9 cellular contexts compared by ENCODE assay signal in the genomic region with DNA sequence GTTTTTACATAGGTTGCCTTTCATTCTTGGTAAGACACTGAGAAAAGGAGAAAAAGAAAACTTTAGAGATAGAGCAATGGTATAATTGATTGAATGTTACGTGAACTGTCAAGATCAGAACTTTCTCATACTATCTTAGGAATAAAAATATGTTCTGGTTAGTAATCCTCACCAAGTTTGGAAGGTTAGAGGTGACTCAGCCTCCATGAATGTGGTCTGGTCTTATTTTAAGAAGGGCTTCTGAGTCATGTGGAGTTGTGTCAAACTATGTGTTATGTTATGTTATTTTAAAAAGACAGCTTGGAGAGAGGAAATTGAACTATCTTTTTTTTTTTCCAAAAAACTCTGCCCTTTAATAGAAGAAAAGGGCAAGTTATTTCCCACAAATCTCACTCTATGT.
DNase-seq lines count a peak whose midpoint lies in the region; ATAC-seq and TF ChIP-seq lines count a peak whose summit lies in the region.
"Had no signal": no experiment of that assay in that cellular context is flagged by ENCODE, and none has a peak within 500 bp of the region (broad histone marks: within the 10 kb centered on the region; RNA-seq: fewer than 3 reads in every experiment).

No MANE protein-coding gene starts in this region.

- H3K27ac Mint-ChIP-seq in CD4-positive, alpha-beta T cell = no peak overlapping the region

- no peak overlapping the region for H3K4me3 Mint-ChIP-seq in CD4-positive, alpha-beta T cell

- no peaks in the 10 kb centered on the region for H3K27me3 ChIP-seq in lower lobe of right lung (ENCODE audit: low read depth)
- H3K27me3 ChIP-seq in CD4-positive, alpha-beta T cell (ENCODE audit: control insufficient read depth, insufficient read depth, low read length) = no peaks in the 10 kb centered on the region

- CTCF ChIA-PET in CD4-positive, alpha-beta T cell (lab: Charles Lee) = interaction anchor here (1.4 kb wide), 1 partner anchor 11 kb away, joined by 3 read pairs; no protein-coding TSS in a partner anchor

- no peaks in the 10 kb centered on the region for H3K9me3 Mint-ChIP-seq in CD4-positive, alpha-beta T cell

- peaks cover 21% of the 10 kb centered on the region for H3K4me1 ChIP-seq in lower lobe of right lung

- H3K4me3 ChIP-seq in lower lobe of right lung = no peak overlapping the region

- peak in 1 of 2 donors; percentile 71 for ATAC-seq in lower lobe of right lung
- no peak for ATAC-seq in CD4-positive, alpha-beta T cell (ENCODE audit: poor library complexity)
- no peak for ATAC-seq in HG02970 (IDR thresholded peaks at IDR 0.05; ENCODE audit: low FRiP score, unreplicated experiment)

- no peak for TF ChIP-seq CTCF in lower lobe of right lung (IDR thresholded peaks at IDR 0.05)
- no peak for TF ChIP-seq CTCF in CD4-positive, alpha-beta T cell (IDR thresholded peaks at IDR 0.05)

- no peaks in the 10 kb centered on the region for H3K9me3 ChIP-seq in lower lobe of right lung
- H3K9me3 ChIP-seq in CD4-positive, alpha-beta T cell (ENCODE audit: control insufficient read depth, low read length) = no peaks in the 10 kb centered on the region

- intact Hi-C loops in lower lobe of right lung (cut with DNase I) = no loop called here
- intact Hi-C loops in CD4-positive, alpha-beta T cell (cut with DNase I, micrococcal nuclease) = no loop called here

- no peaks in the 10 kb centered on the region for H3K36me3 ChIP-seq in lower lobe of right lung

- H3K36me3 Mint-ChIP-seq in CD4-positive, alpha-beta T cell (ENCODE audit: low read depth) = no peaks in the 10 kb centered on the region

- POLR2A ChIA-PET in CD4-positive, alpha-beta T cell (lab: Charles Lee) = interaction anchor here (0.7 kb wide), 1 partner anchor 19 kb away, joined by 3 read pairs; no protein-coding TSS in a partner anchor

- H3K27me3 Mint-ChIP-seq in CD4-positive, alpha-beta T cell = no peaks in the 10 kb centered on the region

- peak; percentile 7 for DNase-seq in stimulated activated CD4-positive, alpha-beta T cell treated with anti-CD3 and anti-CD28 coated beads, Interleukin-2, amount 100 ng/mL, for 4 hours (ENCODE audit: low read depth)
- no peak for DNase-seq in stimulated activated CD4-positive, alpha-beta T cell treated with anti-CD3 and anti-CD28 coated beads, Interleukin-2, amount 100 ng/mL, for 24 hours
- DNase-seq in brain pericyte (ENCODE audit: low read depth, low spot score) (peak; percentile 95), lower lobe of right lung (no peak), midbrain (lab: John Stamatoyannopoulos, UW) (no peak), COLO668 (lab: John Stamatoyannopoulos, UW; ENCODE audit: unreplicated experiment) (no peak)
- no peak for DNase-seq in CD4-positive, alpha-beta T cell

- peaks cover 12% of the 10 kb centered on the region for H3K4me1 Mint-ChIP-seq in CD4-positive, alpha-beta T cell (ENCODE audit: low read depth)

- peak overlapping the region; percentile 81 for H3K27ac ChIP-seq in lower lobe of right lung
- H3K27ac ChIP-seq in CD4-positive, alpha-beta T cell (ENCODE audit: low read depth, low read length) = no peak overlapping the region
- H3K27ac ChIP-seq: VCaP had no signal

Comparison
In these comparisons a context has a peak if more than half of its experiments do, and no peak if none do; other contexts are left out.
1. DNase-seq: peak in stimulated activated CD4-positive, alpha-beta T cell treated with anti-CD3 and anti-CD28 coated beads, Interleukin-2, amount 100 ng/mL, for 4 hours (single experiment) and brain pericyte (single experiment); none in stimulated activated CD4-positive, alpha-beta T cell treated with anti-CD3 and anti-CD28 coated beads, Interleukin-2, amount 100 ng/mL, for 24 hours (0 of 2), lower lobe of right lung (single experiment), CD4-positive, alpha-beta T cell (0 of 10), midbrain (single experiment) and COLO668 (single experiment).